1 cellular context compared by ENCODE assay signal in the genomic region with DNA sequence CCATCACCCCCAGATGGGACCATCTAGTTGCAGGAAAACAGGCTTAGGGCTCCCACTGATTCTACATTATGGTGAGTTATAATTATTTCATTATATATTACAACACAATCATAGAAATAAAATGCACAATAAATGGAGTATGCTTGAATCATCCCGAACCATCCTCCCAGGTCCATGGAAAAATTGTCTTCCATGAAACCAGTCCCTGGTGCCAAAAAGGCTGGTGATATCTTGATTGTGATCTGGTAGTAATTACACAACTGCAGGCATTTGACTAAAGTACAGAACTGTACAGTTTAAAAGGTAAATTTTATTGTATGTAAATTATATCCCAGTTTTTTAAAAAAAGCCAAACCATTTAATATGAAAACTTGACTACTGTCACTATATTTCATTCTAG.
TF ChIP-seq lines count a peak whose summit lies in the region.

No MANE protein-coding gene starts in this region.

TF ChIP-seq in IMR-90, 13 proteins besides CTCF, POLR2A, EP300 and RAD21:
- TF ChIP-seq NFE2L2 (IDR thresholded peaks at IDR 0.05; ENCODE audit: low read depth, low read length) (no peak), SMC3 (IDR thresholded peaks at IDR 0.05; ENCODE audit: low read depth, low read length) (no peak), CHD1 (IDR thresholded peaks at IDR 0.05; ENCODE audit: low read depth, low read length) (no peak), MAZ (IDR thresholded peaks at IDR 0.05; ENCODE audit: borderline replicate concordance, low read depth, low read length) (no peak), CEBPB (IDR thresholded peaks at IDR 0.05; ENCODE audit: low read depth, low read length) (no peak), MXI1 (IDR thresholded peaks at IDR 0.05; ENCODE audit: borderline replicate concordance, low read depth, low read length) (no peak), RCOR1 (IDR thresholded peaks at IDR 0.05; ENCODE audit: insufficient replicate concordance, low read length) (no peak), RFX5 (IDR thresholded peaks at IDR 0.05; ENCODE audit: low read depth, low read length) (no peak), FOS (IDR thresholded peaks at IDR 0.05; ENCODE audit: low read depth, low read length) (no peak), BHLHE40 (IDR thresholded peaks at IDR 0.05; ENCODE audit: low read depth, low read length) (no peak), MAFK (IDR thresholded peaks at IDR 0.05; ENCODE audit: low read depth, low read length) (no peak)
- TF ChIP-seq, protein P1, sequence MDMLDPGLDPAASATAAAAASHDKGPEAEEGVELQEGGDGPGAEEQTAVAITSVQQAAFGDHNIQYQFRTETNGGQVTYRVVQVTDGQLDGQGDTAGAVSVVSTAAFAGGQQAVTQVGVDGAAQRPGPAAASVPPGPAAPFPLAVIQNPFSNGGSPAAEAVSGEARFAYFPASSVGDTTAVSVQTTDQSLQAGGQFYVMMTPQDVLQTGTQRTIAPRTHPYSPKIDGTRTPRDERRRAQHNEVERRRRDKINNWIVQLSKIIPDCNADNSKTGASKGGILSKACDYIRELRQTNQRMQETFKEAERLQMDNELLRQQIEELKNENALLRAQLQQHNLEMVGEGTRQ (IDR thresholded peaks at IDR 0.05; ENCODE audit: low read depth, low read length) = no peak
- TF ChIP-seq, protein P2, sequence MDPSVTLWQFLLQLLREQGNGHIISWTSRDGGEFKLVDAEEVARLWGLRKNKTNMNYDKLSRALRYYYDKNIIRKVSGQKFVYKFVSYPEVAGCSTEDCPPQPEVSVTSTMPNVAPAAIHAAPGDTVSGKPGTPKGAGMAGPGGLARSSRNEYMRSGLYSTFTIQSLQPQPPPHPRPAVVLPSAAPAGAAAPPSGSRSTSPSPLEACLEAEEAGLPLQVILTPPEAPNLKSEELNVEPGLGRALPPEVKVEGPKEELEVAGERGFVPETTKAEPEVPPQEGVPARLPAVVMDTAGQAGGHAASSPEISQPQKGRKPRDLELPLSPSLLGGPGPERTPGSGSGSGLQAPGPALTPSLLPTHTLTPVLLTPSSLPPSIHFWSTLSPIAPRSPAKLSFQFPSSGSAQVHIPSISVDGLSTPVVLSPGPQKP (IDR thresholded peaks at IDR 0.05; ENCODE audit: borderline replicate concordance, low read depth, low read length) = no peak
